8 cellular contexts compared by ENCODE assay signal in genomic region chr7:30276203-30276900, GRCh38. TPM values are rescaled to one million over a fixed set of nuclear protein-coding genes. Genes with fewer than 3 reads are reported as not detected.
A peak's percentile ranks its signal among the peaks of the same experiment; 100 is the strongest.
DNase-seq lines count a peak whose midpoint lies in the region; ATAC-seq and TF ChIP-seq lines count a peak whose summit lies in the region.

No MANE protein-coding gene starts in this region.

- H3K36me3 ChIP-seq in CD4-positive, alpha-beta memory T cell (ENCODE audit: insufficient read depth, low read length) = no peaks in the 10 kb centered on the region
- H3K36me3 ChIP-seq in colonic mucosa (no peaks in the 10 kb centered on the region), lower lobe of right lung (no peaks in the 10 kb centered on the region)

- no peaks in the 10 kb centered on the region for H3K27me3 ChIP-seq in CD4-positive, alpha-beta memory T cell (ENCODE audit: insufficient read depth, low read length)
- no peaks in the 10 kb centered on the region for H3K27me3 ChIP-seq in colonic mucosa
- H3K27me3 ChIP-seq in lower lobe of right lung (ENCODE audit: low read depth) = no peaks in the 10 kb centered on the region

- peaks cover 0 to 1% of the 10 kb centered on the region in 2 donors for H3K27me3 Mint-ChIP-seq in CD4-positive, alpha-beta memory T cell
- no peaks in the 10 kb centered on the region for H3K27me3 Mint-ChIP-seq in WTC11 (ENCODE audit: low read depth)

- H3K4me3 ChIP-seq in CD4-positive, alpha-beta memory T cell (ENCODE audit: low read length in 2 of 2) = no peak overlapping the region
- no peak overlapping the region for H3K4me3 ChIP-seq in colonic mucosa
- no peak overlapping the region for H3K4me3 ChIP-seq in lower lobe of right lung

- H3K9ac ChIP-seq in colonic mucosa (ENCODE audit: low read depth in 2 of 2, low read length in 2 of 2) = no peak overlapping the region

- H3K4me1 ChIP-seq in CD4-positive, alpha-beta memory T cell (ENCODE audit: insufficient read depth, low read length) = no peaks in the 10 kb centered on the region
- H3K4me1 ChIP-seq in colonic mucosa (peaks cover 4% of the 10 kb centered on the region), lower lobe of right lung (peaks cover 11% of the 10 kb centered on the region)

- POLR2A ChIA-PET in CD4-positive, alpha-beta memory T cell (lab: Charles Lee; ENCODE audit: partially characterized antibody) = interaction anchor here (0.6 to 1.4 kb wide), 5 partner anchors 9 to 115 kb away, joined by 3 to 6 read pairs (median 4); no protein-coding TSS in a partner anchor
- POLR2A ChIA-PET in WTC11 (lab: Charles Lee) = no interaction called here

- no peaks in the 10 kb centered on the region for H3K36me3 Mint-ChIP-seq in CD4-positive, alpha-beta memory T cell
- H3K36me3 Mint-ChIP-seq in WTC11 = no peaks in the 10 kb centered on the region

- peak; percentile 41 to 53 (median 44) for DNase-seq in CD4-positive, alpha-beta memory T cell
- DNase-seq in NCI-H1105 (lab: John Stamatoyannopoulos, UW) (peak; percentile 5), WTC11 (ENCODE audit: low spot score) (peak; percentile 60), colonic mucosa (no peak), lower lobe of right lung (no peak), NCI-H2029 treated with DMSO at 0.1 percent for 48 hours (lab: John Stamatoyannopoulos, UW) (no peak)
- peak; percentile 3 for DNase-seq in stimulated activated naive CD4-positive, alpha-beta T cell treated with Interleukin-2 at 50 U/mL for 16 hours (lab: John Stamatoyannopoulos, UW)

- ATAC-seq in GM19463 (IDR thresholded peaks at IDR 0.05; ENCODE audit: unreplicated experiment) (peak; percentile 71), WTC11 (peak; percentile 97), lower lobe of right lung (peak; percentile 44 to 51)

- peak; percentile 35; the same call in 1 of the 2 replicates for TF ChIP-seq CTCF in WTC11 (IDR thresholded peaks at IDR 0.05)
- TF ChIP-seq CTCF in colonic mucosa (IDR thresholded peaks at IDR 0.05) = peak; percentile 52
- TF ChIP-seq CTCF in lower lobe of right lung (IDR thresholded peaks at IDR 0.05) = peak; percentile 51

- no peak overlapping the region for H3K27ac ChIP-seq in CD4-positive, alpha-beta memory T cell (ENCODE audit: low read depth, low read length)
- no peak overlapping the region for H3K27ac ChIP-seq in colonic mucosa
- H3K27ac ChIP-seq in lower lobe of right lung = no peak overlapping the region

- no peaks in the 10 kb centered on the region for H3K9me3 Mint-ChIP-seq in CD4-positive, alpha-beta memory T cell
- H3K9me3 Mint-ChIP-seq in WTC11 = no peaks in the 10 kb centered on the region

- intact Hi-C loops in CD4-positive, alpha-beta memory T cell (cut with micrococcal nuclease) = loop anchor here (1.0 to 2.0 kb wide), 3 partner anchors 76 to 288 kb away; partner anchors contain the start of gene GGCT
- intact Hi-C loops in colonic mucosa (cut with DNase I) = loop anchor here (5.0 to 10.0 kb wide), 3 partner anchors 112 to 286 kb away; no protein-coding TSS in a partner anchor
- intact Hi-C loops in lower lobe of right lung (cut with DNase I) = no loop called here

- CTCF ChIA-PET in CD4-positive, alpha-beta memory T cell (lab: Charles Lee; ENCODE audit: partially characterized antibody) = interaction anchor here (0.7 to 7.3 kb wide), 16 partner anchors 12 to 288 kb away, joined by 3 to 94 read pairs (median 4); partner anchors contain the start of gene MTURN
- CTCF ChIA-PET in WTC11 (lab: Charles Lee) = interaction anchor here (0.6 to 5.4 kb wide), 37 partner anchors 13 to 406 kb away, joined by 3 to 60 read pairs (median 4); partner anchors contain the start of genes CRHR2 and NOD1

- H3K27ac Mint-ChIP-seq in CD4-positive, alpha-beta memory T cell = no peak overlapping the region
- H3K27ac Mint-ChIP-seq in WTC11 = no peak overlapping the region

- H3K4me1 Mint-ChIP-seq in CD4-positive, alpha-beta memory T cell = peaks cover 3 to 8% (median 4%) of the 10 kb centered on the region in 4 donors
- peaks cover 11% of the 10 kb centered on the region for H3K4me1 Mint-ChIP-seq in WTC11

- H3K4me3 Mint-ChIP-seq in CD4-positive, alpha-beta memory T cell = peak overlapping the region in 1 of 8 donors; percentile 20
- no peak overlapping the region for H3K4me3 Mint-ChIP-seq in WTC11

- H3K9me3 ChIP-seq in CD4-positive, alpha-beta memory T cell (ENCODE audit: control insufficient read depth in 1 of 2, low read length in 2 of 2) = no peaks in the 10 kb centered on the region
- H3K9me3 ChIP-seq in colonic mucosa (no peaks in the 10 kb centered on the region), lower lobe of right lung (no peaks in the 10 kb centered on the region)

TF ChIP-seq in WTC11, 78 proteins besides CTCF, POLR2A, EP300 and RAD21:
- TF ChIP-seq NFATC4 (CRISPR knock-in tag; IDR thresholded peaks at IDR 0.05) = no peak
- no peak for TF ChIP-seq ZNF121 (CRISPR knock-in tag; IDR thresholded peaks at IDR 0.05)
- TF ChIP-seq MXD4 (CRISPR knock-in tag; IDR thresholded peaks at IDR 0.05; ENCODE audit: borderline replicate concordance) = no peak

RNA-seq across cellular contexts. Expression of gene ZNRF2, which starts 8.0 kb away (rescaled TPM):
- 10 to 100 TPM; 37.3 to 39.4 TPM for total RNA-seq in CD4-positive, alpha-beta memory T cell
- polyA plus RNA-seq in CD4-positive, alpha-beta memory T cell = 1 to 10 TPM in 1 of 2 donors, under 1 TPM in 1; 0.59 to 3.5 TPM
- total RNA-seq in WTC11 (2021) (16.8 to 18.2 TPM (median 17.8 TPM) in 3 replicates), colonic mucosa (10 to 100 TPM; 42.4 to 45.9 TPM), lower lobe of right lung (26.6 TPM)

Comparison
In these comparisons a context has a peak if more than half of its experiments do, and no peak if none do; other contexts are left out.
1. DNase-seq: peak in CD4-positive, alpha-beta memory T cell (5 of 5), NCI-H1105 (single experiment), WTC11 (single experiment) and stimulated activated naive CD4-positive, alpha-beta T cell treated with Interleukin-2 at 50 U/mL for 16 hours (single experiment); none in colonic mucosa (single experiment), lower lobe of right lung (single experiment) and NCI-H2029 treated with DMSO at 0.1 percent for 48 hours (single experiment).
2. Peak in every context shown above with its lines, with median percentiles within 50 percentile points of each other: ATAC-seq and CTCF ChIP-seq.